1 cellular context compared by ENCODE assay signal in the genomic region with DNA sequence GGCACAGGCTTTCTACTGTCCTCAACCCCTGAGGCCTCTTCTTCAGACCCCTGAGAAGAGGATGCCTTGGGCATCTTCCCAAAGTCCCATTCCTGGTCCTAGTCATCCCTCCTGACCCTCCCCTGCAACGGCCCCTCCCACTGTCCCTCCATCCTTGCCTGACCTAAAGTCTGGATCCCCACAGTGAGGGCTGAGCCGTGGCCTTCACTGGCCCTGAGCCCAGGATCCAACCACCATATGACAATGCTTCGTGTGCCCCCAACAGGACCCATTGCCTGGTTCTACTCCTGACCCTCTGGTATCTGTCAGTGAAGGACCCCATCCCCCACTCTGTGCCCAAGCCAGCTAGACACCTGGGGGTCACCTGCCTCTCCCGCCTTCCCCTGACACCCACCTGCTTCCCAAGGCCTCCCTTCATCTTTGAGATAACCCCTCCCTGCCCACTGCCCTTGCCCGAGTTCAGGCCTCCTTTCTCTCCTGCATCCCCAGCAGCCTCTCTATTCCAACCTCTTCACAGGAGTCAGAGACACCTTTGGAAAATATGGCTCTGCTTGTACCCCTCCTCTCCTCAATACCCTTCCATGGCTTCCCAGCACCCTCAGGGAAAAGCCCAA.
TF ChIP-seq lines count a peak whose summit lies in the region.

No MANE protein-coding gene starts in this region.

TF ChIP-seq in HEK293T, 16 proteins besides CTCF, POLR2A, EP300 and RAD21 (continued from another document):
- TF ChIP-seq SP1 (IDR thresholded peaks at IDR 0.05) (no peak), FOXA1 (IDR thresholded peaks at IDR 0.05) (no peak)
